1 cellular context compared by ENCODE assay signal in the genomic region with DNA sequence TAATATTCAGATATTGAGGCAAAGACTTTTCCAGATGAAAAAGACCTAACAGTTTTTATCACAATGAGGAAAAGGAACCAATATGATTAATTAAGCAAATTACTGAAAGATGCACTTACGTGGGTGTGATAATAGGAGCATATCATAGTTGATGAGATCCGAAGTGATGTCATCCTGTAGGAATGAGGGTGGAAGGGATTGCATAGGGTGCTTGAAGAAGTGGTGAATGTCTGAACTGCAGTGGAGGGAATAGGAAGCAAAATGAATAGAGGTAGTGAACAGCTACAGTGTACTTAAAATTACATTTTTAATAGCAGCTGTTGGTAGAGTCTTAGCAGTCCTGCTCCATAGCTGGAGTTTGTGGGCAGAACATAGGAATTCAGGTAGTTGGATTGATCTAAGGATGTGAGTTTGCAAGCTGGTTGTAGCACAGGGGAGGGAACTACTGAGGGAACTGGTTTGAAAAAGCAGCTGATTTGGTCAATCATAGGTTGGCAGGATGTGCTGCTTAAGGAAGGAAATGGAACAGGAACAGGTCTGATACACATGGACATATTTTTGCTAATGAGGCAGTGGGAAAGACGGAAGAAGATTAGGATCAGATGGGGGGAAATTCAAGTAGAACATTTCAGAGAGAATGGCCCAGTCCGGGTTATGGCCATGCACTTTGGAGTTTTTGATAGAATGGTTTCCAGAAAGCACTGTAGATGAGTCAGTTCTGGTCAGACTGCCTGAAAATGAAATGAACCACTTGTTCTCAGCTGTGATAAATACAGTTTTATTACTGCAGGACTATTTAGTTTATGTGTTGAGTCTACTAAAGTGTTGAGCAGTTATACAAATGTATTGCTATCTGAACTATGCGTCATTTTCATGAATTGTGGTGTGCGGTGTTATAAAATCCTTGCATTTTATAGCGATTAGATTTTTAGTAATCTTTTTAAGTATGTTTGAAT.
TF ChIP-seq lines count a peak whose summit lies in the region.

No MANE protein-coding gene starts in this region.

TF ChIP-seq in endothelial cell of umbilical vein, 7 proteins besides CTCF, POLR2A, EP300 and RAD21:
- TF ChIP-seq EZH2 (IDR thresholded peaks at IDR 0.05; ENCODE audit: borderline replicate concordance, low read depth, low read length, severe bottlenecking), result no peak
- TF ChIP-seq GATA2 (IDR thresholded peaks at IDR 0.05; ENCODE audit: insufficient read depth, insufficient read length, low read depth, low read length), result peak; percentile 10
